Comparison of ENCODE assay signal across 1 cellular context in genomic region chr19:17932485-17933338, GRCh38.
TF ChIP-seq lines count a peak whose summit lies in the region.

Gene CCDC124 (plus strand): TSS chr19:17933015. CDS start chr19:17936421, 3,406 bp downstream.

TF ChIP-seq in HepG2, 621 proteins besides CTCF, POLR2A, EP300 and RAD21 (continued from another document and continues in another):
- TF ChIP-seq POGK (CRISPR knock-in tag; conservative IDR thresholded peaks at IDR 0.05) (peak; percentile 16; the same call in 1 of the 2 replicates), FOXA1 (IDR thresholded peaks at IDR 0.05) (no peak), FOXA1 (CRISPR knock-in tag; IDR thresholded peaks at IDR 0.05) (0 out of 2 replicates have a peak, but pooled peaks have one; percentile 3), LRRFIP1 (CRISPR knock-in tag; conservative IDR thresholded peaks at IDR 0.05) (0 out of 2 replicates have a peak, but pooled peaks have one; percentile 40), IRF2 (CRISPR knock-in tag; IDR thresholded peaks at IDR 0.05) (peak; percentile 59; the same call in 1 of the 2 replicates), ZNF383 (CRISPR knock-in tag; IDR thresholded peaks at IDR 0.05; ENCODE audit: borderline replicate concordance) (peak; percentile 52; the same call in 1 of the 2 replicates), GMEB1 (CRISPR knock-in tag; IDR thresholded peaks at IDR 0.05; ENCODE audit: borderline replicate concordance) (peak; percentile 89), ZNF264 (CRISPR knock-in tag; IDR thresholded peaks at IDR 0.05) (peak; percentile 74; the same call in 1 of the 2 replicates), NFATC3 (CRISPR knock-in tag; IDR thresholded peaks at IDR 0.05) (0 out of 2 replicates have a peak, but pooled peaks have one; percentile 70), ZSCAN31 (CRISPR knock-in tag; IDR thresholded peaks at IDR 0.05; ENCODE audit: low read depth) (peak; percentile 78; the same call in 1 of the 2 replicates), ZNF337 (CRISPR knock-in tag; IDR thresholded peaks at IDR 0.05; ENCODE audit: borderline replicate concordance, low read depth) (peak; percentile 93; the same call in 1 of the 2 replicates), ZNF687 (CRISPR knock-in tag; IDR thresholded peaks at IDR 0.05) (peak; percentile 85), AKAP8 (CRISPR knock-in tag; IDR thresholded peaks at IDR 0.05) (no peak), TCF12 (IDR thresholded peaks at IDR 0.05) (no peak), TCF12 (CRISPR knock-in tag; IDR thresholded peaks at IDR 0.05) (0 out of 2 replicates have a peak, but pooled peaks have one; percentile 59), IKZF4 (CRISPR knock-in tag; IDR thresholded peaks at IDR 0.05; ENCODE audit: borderline replicate concordance, low read depth, not compliant biosample characterization) (peak; percentile 27), ZNF792 (CRISPR knock-in tag; IDR thresholded peaks at IDR 0.05) (peak; percentile 73), SKI (IDR thresholded peaks at IDR 0.05; ENCODE audit: partially characterized antibody) (no peak), ZHX2 (IDR thresholded peaks at IDR 0.05; ENCODE audit: low read depth) (peak; percentile 99), ZHX2 (CRISPR knock-in tag; IDR thresholded peaks at IDR 0.05; ENCODE audit: borderline replicate concordance) (no peak), HOMEZ (CRISPR knock-in tag; IDR thresholded peaks at IDR 0.05; ENCODE audit: low read depth) (0 out of 2 replicates have a peak, but pooled peaks have one; percentile 21), ZIK1 (CRISPR knock-in tag; IDR thresholded peaks at IDR 0.05; ENCODE audit: borderline replicate concordance, low read depth) (no peak), KDM1A (CRISPR knock-in tag; IDR thresholded peaks at IDR 0.05) (0 out of 2 replicates have a peak, but pooled peaks have one; percentile 46), ADNP (CRISPR knock-in tag; IDR thresholded peaks at IDR 0.05) (0 out of 2 replicates have a peak, but pooled peaks have one; percentile 54), ZNF274 (CRISPR knock-in tag; IDR thresholded peaks at IDR 0.05) (peak; percentile 38; the same call in 1 of the 2 replicates), MXD1 (CRISPR knock-in tag; IDR thresholded peaks at IDR 0.05) (peak; percentile 77; the same call in 1 of the 2 replicates), ATF2 (CRISPR knock-in tag; IDR thresholded peaks at IDR 0.05) (peak; percentile 83), ZSCAN9 (CRISPR knock-in tag; IDR thresholded peaks at IDR 0.05; ENCODE audit: borderline replicate concordance) (0 out of 2 replicates have a peak, but pooled peaks have one; percentile 32), ZFP1 (CRISPR knock-in tag; IDR thresholded peaks at IDR 0.05) (0 out of 2 replicates have a peak, but pooled peaks have one; percentile 29), MTF2 (CRISPR knock-in tag; IDR thresholded peaks at IDR 0.05; ENCODE audit: borderline replicate concordance) (0 out of 2 replicates have a peak, but pooled peaks have one; percentile 48), KLF11 (CRISPR knock-in tag; IDR thresholded peaks at IDR 0.05) (peak; percentile 25; the same call in 1 of the 2 replicates), ZNF33B (CRISPR knock-in tag; IDR thresholded peaks at IDR 0.05) (peak; percentile 79; the same call in 1 of the 2 replicates), ZNF674 (CRISPR knock-in tag; IDR thresholded peaks at IDR 0.05; ENCODE audit: low read depth) (0 out of 2 replicates have a peak, but pooled peaks have one; percentile 56)
